In genomic region chr18:21110667-21111350, GRCh38 we compare ENCODE assay signal across 8 cellular contexts.
DNase-seq lines count a peak whose midpoint lies in the region; ATAC-seq and TF ChIP-seq lines count a peak whose summit lies in the region.

No MANE protein-coding gene starts in this region.

- no peaks in the 10 kb centered on the region for H3K9me3 ChIP-seq in muscle layer of duodenum (ENCODE audit: control insufficient read depth in 1 of 2, low read length in 2 of 2)

- peaks cover 14 to 28% of the 10 kb centered on the region in 2 donors for H3K4me1 ChIP-seq in muscle layer of duodenum (ENCODE audit: control insufficient read depth in 1 of 2, insufficient read depth in 2 of 2, low read length in 2 of 2)

- DNase-seq in NCI-H2081 (lab: John Stamatoyannopoulos, UW) (peak; percentile 10 to 49), NCI-H2081 treated with DMSO at 0.1 percent for 48 hours (lab: John Stamatoyannopoulos, UW) (no peak), NK-92 (lab: John Stamatoyannopoulos, UW; ENCODE audit: unreplicated experiment) (peak; percentile 8), activated T-cell treated with anti-CD3 and anti-CD28 coated beads for 1 hour (ENCODE audit: low read depth) (peak; percentile 47), erythroblast (lab: John Stamatoyannopoulos, UW) (peak; percentile 73 to 80)
- peak; percentile 38 to 50 for DNase-seq in stimulated activated CD8-positive, alpha-beta memory T cell treated with anti-CD3 and anti-CD28 coated beads, Interleukin-7, amount 100 ng/mL, for 48 hours (ENCODE audit: extremely low read depth in 1 of 2, low read depth in 1 of 2)

- ATAC-seq in HG02943 (IDR thresholded peaks at IDR 0.05; ENCODE audit: low read depth, unreplicated experiment) = peak; percentile 28

- peaks cover 0 to 6% of the 10 kb centered on the region in 2 donors for H3K36me3 ChIP-seq in muscle layer of duodenum (ENCODE audit: control insufficient read depth in 1 of 2, insufficient read depth in 2 of 2, low read length in 2 of 2)

- TF ChIP-seq POLR2A in erythroblast (IDR thresholded peaks at IDR 0.05; ENCODE audit: low read length) = no peak

- H3K27me3 ChIP-seq in muscle layer of duodenum (ENCODE audit: low read depth, low read length) = no peaks in the 10 kb centered on the region

- peak overlapping the region; percentile 93 for H3K27ac ChIP-seq in muscle layer of duodenum (ENCODE audit: low read length)

- H3K4me3 ChIP-seq in muscle layer of duodenum (ENCODE audit: low read depth in 1 of 2, low read length in 2 of 2) = peak overlapping the region; percentile 82 to 100
